Comparison of ENCODE assay signal across 1 cellular context in the genomic region with DNA sequence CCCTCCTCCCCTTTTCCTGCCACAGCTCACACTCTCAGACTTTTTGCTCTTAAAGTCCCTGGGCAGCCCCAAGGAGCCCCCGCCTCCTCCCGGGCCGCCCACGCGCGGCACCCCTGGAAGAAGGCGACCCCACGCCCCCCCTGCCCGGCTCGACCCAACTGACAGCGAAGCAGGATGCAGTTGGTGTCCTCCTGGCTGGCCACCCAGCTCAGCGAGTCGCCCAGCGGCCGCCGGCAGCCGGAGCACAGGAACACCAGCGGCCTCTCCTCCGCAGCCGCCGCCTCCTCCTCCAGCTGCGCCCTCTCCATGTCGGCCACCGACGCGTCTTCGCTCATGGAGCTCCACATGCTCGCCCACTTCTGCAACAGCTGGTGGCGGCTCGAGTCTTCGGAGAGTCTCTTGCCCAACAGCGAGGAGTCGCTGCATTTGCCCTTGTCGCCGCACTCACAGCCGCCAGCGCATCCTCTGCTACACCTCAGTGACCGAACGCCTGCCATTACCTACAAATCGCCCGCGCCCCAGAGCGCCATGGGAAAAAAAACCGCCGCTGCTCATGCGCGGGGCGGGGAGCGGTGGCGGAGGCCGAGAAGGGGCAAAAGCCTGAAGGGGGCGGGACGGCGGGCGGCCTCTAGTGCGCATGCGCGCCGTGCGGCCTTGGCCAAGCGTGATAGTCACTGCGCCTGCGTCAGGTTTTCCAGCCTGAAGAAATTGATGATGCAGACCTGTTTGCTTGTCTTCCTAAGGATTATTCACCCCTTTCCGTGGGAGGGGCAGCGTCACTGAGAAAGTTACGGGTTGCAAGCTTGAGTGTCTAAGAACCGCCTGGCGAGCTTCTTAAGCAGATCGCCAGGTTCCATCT.
A peak's percentile ranks its signal among the peaks of the same experiment; 100 is the strongest.
TF ChIP-seq lines count a peak whose summit lies in the region.

A gene with protein sequence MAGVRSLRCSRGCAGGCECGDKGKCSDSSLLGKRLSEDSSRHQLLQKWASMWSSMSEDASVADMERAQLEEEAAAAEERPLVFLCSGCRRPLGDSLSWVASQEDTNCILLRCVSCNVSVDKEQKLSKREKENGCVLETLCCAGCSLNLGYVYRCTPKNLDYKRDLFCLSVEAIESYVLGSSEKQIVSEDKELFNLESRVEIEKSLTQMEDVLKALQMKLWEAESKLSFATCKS (minus strand): TSS at position 532 of the 859 bp plus-strand sequence. CDS start 35 bp downstream, at position 497.

TF ChIP-seq in HepG2, 621 proteins besides CTCF, POLR2A, EP300 and RAD21 (continued from another document and continues in another):
- TF ChIP-seq, protein P1, sequence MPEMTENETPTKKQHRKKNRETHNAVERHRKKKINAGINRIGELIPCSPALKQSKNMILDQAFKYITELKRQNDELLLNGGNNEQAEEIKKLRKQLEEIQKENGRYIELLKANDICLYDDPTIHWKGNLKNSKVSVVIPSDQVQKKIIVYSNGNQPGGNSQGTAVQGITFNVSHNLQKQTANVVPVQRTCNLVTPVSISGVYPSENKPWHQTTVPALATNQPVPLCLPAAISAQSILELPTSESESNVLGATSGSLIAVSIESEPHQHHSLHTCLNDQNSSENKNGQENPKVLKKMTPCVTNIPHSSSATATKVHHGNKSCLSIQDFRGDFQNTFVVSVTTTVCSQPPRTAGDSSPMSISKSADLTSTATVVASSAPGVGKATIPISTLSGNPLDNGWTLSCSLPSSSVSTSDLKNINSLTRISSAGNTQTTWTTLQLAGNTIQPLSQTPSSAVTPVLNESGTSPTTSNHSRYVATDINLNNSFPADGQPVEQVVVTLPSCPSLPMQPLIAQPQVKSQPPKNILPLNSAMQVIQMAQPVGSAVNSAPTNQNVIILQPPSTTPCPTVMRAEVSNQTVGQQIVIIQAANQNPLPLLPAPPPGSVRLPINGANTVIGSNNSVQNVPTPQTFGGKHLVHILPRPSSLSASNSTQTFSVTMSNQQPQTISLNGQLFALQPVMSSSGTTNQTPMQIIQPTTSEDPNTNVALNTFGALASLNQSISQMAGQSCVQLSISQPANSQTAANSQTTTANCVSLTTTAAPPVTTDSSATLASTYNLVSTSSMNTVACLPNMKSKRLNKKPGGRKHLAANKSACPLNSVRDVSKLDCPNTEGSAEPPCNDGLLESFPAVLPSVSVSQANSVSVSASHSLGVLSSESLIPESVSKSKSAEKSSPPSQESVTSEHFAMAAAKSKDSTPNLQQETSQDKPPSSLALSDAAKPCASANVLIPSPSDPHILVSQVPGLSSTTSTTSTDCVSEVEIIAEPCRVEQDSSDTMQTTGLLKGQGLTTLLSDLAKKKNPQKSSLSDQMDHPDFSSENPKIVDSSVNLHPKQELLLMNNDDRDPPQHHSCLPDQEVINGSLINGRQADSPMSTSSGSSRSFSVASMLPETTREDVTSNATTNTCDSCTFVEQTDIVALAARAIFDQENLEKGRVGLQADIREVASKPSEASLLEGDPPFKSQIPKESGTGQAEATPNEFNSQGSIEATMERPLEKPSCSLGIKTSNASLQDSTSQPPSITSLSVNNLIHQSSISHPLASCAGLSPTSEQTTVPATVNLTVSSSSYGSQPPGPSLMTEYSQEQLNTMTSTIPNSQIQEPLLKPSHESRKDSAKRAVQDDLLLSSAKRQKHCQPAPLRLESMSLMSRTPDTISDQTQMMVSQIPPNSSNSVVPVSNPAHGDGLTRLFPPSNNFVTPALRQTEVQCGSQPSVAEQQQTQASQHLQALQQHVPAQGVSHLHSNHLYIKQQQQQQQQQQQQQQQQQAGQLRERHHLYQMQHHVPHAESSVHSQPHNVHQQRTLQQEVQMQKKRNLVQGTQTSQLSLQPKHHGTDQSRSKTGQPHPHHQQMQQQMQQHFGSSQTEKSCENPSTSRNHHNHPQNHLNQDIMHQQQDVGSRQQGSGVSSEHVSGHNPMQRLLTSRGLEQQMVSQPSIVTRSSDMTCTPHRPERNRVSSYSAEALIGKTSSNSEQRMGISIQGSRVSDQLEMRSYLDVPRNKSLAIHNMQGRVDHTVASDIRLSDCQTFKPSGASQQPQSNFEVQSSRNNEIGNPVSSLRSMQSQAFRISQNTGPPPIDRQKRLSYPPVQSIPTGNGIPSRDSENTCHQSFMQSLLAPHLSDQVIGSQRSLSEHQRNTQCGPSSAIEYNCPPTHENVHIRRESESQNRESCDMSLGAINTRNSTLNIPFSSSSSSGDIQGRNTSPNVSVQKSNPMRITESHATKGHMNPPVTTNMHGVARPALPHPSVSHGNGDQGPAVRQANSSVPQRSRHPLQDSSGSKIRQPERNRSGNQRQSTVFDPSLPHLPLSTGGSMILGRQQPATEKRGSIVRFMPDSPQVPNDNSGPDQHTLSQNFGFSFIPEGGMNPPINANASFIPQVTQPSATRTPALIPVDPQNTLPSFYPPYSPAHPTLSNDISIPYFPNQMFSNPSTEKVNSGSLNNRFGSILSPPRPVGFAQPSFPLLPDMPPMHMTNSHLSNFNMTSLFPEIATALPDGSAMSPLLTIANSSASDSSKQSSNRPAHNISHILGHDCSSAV (CRISPR knock-in tag; IDR thresholded peaks at IDR 0.05; ENCODE audit: borderline replicate concordance), result no peak
- TF ChIP-seq, protein P2, sequence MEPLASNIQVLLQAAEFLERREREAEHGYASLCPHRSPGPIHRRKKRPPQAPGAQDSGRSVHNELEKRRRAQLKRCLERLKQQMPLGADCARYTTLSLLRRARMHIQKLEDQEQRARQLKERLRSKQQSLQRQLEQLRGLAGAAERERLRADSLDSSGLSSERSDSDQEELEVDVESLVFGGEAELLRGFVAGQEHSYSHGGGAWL (CRISPR knock-in tag; IDR thresholded peaks at IDR 0.05), result peak; percentile 42; the same call in 1 of the 2 replicates
- TF ChIP-seq, protein P3, sequence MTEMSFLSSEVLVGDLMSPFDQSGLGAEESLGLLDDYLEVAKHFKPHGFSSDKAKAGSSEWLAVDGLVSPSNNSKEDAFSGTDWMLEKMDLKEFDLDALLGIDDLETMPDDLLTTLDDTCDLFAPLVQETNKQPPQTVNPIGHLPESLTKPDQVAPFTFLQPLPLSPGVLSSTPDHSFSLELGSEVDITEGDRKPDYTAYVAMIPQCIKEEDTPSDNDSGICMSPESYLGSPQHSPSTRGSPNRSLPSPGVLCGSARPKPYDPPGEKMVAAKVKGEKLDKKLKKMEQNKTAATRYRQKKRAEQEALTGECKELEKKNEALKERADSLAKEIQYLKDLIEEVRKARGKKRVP (CRISPR knock-in tag; IDR thresholded peaks at IDR 0.05), result peak in 1 of 2 experiments; percentile 45; a peak in 1 of 4 replicates
- TF ChIP-seq ATF7-NPFF (CRISPR knock-in tag; IDR thresholded peaks at IDR 0.05; ENCODE audit: low read depth), result peak; percentile 53; the same call in 1 of the 2 replicates
- peak; percentile 83; the same call in 1 of the 2 replicates for TF ChIP-seq SNAI1 (CRISPR knock-in tag; IDR thresholded peaks at IDR 0.05; ENCODE audit: borderline replicate concordance)
- 0 out of 2 replicates have a peak, but pooled peaks have one; percentile 69 for TF ChIP-seq ZNF589 (CRISPR knock-in tag; conservative IDR thresholded peaks at IDR 0.05)
- TF ChIP-seq ZFP1 (CRISPR knock-in tag; IDR thresholded peaks at IDR 0.05), result no peak
- no peak for TF ChIP-seq HDAC6 (IDR thresholded peaks at IDR 0.05; ENCODE audit: low read depth, low read length)
- 0 out of 2 replicates have a peak, but pooled peaks have one; percentile 69 for TF ChIP-seq ZNF747 (CRISPR knock-in tag; IDR thresholded peaks at IDR 0.05; ENCODE audit: borderline replicate concordance)
- TF ChIP-seq, protein P4, sequence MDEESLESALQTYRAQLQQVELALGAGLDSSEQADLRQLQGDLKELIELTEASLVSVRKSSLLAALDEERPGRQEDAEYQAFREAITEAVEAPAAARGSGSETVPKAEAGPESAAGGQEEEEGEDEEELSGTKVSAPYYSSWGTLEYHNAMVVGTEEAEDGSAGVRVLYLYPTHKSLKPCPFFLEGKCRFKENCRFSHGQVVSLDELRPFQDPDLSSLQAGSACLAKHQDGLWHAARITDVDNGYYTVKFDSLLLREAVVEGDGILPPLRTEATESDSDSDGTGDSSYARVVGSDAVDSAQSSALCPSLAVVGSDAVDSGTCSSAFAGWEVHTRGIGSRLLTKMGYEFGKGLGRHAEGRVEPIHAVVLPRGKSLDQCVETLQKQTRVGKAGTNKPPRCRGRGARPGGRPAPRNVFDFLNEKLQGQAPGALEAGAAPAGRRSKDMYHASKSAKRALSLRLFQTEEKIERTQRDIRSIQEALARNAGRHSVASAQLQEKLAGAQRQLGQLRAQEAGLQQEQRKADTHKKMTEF (CRISPR knock-in tag; IDR thresholded peaks at IDR 0.05), result peak; percentile 68; the same call in 1 of the 2 replicates
- TF ChIP-seq, protein P5, sequence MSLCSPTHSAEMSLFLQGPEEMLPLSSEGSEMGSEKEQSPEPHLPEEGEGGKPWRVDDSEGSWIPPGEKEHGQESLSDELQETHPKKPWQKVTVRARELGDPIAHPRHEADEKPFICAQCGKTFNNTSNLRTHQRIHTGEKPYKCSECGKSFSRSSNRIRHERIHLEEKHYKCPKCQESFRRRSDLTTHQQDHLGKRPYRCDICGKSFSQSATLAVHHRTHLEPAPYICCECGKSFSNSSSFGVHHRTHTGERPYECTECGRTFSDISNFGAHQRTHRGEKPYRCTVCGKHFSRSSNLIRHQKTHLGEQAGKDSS (CRISPR knock-in tag; IDR thresholded peaks at IDR 0.05; ENCODE audit: borderline replicate concordance, low read depth), result peak; percentile 63; the same call in 1 of the 2 replicates
- TF ChIP-seq, protein P6, sequence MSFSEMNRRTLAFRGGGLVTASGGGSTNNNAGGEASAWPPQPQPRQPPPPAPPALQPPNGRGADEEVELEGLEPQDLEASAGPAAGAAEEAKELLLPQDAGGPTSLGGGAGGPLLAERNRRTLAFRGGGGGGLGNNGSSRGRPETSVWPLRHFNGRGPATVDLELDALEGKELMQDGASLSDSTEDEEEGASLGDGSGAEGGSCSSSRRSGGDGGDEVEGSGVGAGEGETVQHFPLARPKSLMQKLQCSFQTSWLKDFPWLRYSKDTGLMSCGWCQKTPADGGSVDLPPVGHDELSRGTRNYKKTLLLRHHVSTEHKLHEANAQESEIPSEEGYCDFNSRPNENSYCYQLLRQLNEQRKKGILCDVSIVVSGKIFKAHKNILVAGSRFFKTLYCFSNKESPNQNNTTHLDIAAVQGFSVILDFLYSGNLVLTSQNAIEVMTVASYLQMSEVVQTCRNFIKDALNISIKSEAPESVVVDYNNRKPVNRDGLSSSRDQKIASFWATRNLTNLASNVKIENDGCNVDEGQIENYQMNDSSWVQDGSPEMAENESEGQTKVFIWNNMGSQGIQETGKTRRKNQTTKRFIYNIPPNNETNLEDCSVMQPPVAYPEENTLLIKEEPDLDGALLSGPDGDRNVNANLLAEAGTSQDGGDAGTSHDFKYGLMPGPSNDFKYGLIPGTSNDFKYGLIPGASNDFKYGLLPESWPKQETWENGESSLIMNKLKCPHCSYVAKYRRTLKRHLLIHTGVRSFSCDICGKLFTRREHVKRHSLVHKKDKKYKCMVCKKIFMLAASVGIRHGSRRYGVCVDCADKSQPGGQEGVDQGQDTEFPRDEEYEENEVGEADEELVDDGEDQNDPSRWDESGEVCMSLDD (CRISPR knock-in tag; IDR thresholded peaks at IDR 0.05; ENCODE audit: borderline replicate concordance), result no peak
- no peak for TF ChIP-seq ZNF557 (CRISPR knock-in tag; IDR thresholded peaks at IDR 0.05)
- TF ChIP-seq RBFOX2 (IDR thresholded peaks at IDR 0.05; ENCODE audit: low read depth, low read length), result peak; percentile 77
- 0 out of 2 replicates have a peak, but pooled peaks have one; percentile 54 for TF ChIP-seq DNMT1 (CRISPR knock-in tag; IDR thresholded peaks at IDR 0.05)
- TF ChIP-seq ZFP62 (CRISPR knock-in tag; IDR thresholded peaks at IDR 0.05), result no peak
- TF ChIP-seq, protein P7, sequence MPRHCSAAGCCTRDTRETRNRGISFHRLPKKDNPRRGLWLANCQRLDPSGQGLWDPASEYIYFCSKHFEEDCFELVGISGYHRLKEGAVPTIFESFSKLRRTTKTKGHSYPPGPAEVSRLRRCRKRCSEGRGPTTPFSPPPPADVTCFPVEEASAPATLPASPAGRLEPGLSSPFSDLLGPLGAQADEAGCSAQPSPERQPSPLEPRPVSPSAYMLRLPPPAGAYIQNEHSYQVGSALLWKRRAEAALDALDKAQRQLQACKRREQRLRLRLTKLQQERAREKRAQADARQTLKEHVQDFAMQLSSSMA (CRISPR knock-in tag; IDR thresholded peaks at IDR 0.05), result no peak
- TF ChIP-seq TOE1 (CRISPR knock-in tag; IDR thresholded peaks at IDR 0.05), result no peak
- TF ChIP-seq ZNF383 (CRISPR knock-in tag; IDR thresholded peaks at IDR 0.05; ENCODE audit: borderline replicate concordance), result no peak
- TF ChIP-seq ZNF788 (CRISPR knock-in tag; IDR thresholded peaks at IDR 0.05; ENCODE audit: borderline replicate concordance), result peak; percentile 57; the same call in 1 of the 2 replicates
- peak; percentile 74; the same call in 1 of the 2 replicates for TF ChIP-seq MYC (CRISPR knock-in tag; IDR thresholded peaks at IDR 0.05; ENCODE audit: borderline replicate concordance)
- TF ChIP-seq, protein P8, sequence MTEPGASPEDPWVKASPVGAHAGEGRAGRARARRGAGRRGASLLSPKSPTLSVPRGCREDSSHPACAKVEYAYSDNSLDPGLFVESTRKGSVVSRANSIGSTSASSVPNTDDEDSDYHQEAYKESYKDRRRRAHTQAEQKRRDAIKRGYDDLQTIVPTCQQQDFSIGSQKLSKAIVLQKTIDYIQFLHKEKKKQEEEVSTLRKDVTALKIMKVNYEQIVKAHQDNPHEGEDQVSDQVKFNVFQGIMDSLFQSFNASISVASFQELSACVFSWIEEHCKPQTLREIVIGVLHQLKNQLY (CRISPR knock-in tag; IDR thresholded peaks at IDR 0.05), result no peak
- no peak for TF ChIP-seq ZNF235 (CRISPR knock-in tag; IDR thresholded peaks at IDR 0.05; ENCODE audit: borderline replicate concordance)
- TF ChIP-seq, protein P9, sequence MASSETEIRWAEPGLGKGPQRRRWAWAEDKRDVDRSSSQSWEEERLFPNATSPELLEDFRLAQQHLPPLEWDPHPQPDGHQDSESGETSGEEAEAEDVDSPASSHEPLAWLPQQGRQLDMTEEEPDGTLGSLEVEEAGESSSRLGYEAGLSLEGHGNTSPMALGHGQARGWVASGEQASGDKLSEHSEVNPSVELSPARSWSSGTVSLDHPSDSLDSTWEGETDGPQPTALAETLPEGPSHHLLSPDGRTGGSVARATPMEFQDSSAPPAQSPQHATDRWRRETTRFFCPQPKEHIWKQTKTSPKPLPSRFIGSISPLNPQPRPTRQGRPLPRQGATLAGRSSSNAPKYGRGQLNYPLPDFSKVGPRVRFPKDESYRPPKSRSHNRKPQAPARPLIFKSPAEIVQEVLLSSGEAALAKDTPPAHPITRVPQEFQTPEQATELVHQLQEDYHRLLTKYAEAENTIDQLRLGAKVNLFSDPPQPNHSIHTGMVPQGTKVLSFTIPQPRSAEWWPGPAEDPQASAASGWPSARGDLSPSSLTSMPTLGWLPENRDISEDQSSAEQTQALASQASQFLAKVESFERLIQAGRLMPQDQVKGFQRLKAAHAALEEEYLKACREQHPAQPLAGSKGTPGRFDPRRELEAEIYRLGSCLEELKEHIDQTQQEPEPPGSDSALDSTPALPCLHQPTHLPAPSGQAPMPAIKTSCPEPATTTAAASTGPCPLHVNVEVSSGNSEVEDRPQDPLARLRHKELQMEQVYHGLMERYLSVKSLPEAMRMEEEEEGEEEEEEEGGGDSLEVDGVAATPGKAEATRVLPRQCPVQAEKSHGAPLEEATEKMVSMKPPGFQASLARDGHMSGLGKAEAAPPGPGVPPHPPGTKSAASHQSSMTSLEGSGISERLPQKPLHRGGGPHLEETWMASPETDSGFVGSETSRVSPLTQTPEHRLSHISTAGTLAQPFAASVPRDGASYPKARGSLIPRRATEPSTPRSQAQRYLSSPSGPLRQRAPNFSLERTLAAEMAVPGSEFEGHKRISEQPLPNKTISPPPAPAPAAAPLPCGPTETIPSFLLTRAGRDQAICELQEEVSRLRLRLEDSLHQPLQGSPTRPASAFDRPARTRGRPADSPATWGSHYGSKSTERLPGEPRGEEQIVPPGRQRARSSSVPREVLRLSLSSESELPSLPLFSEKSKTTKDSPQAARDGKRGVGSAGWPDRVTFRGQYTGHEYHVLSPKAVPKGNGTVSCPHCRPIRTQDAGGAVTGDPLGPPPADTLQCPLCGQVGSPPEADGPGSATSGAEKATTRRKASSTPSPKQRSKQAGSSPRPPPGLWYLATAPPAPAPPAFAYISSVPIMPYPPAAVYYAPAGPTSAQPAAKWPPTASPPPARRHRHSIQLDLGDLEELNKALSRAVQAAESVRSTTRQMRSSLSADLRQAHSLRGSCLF (CRISPR knock-in tag; IDR thresholded peaks at IDR 0.05; ENCODE audit: borderline replicate concordance), result no peak
- TF ChIP-seq MAFG (CRISPR knock-in tag; IDR thresholded peaks at IDR 0.05), result no peak
- no peak for TF ChIP-seq ZNF816 (CRISPR knock-in tag; IDR thresholded peaks at IDR 0.05; ENCODE audit: borderline replicate concordance)
